In the genomic region with DNA sequence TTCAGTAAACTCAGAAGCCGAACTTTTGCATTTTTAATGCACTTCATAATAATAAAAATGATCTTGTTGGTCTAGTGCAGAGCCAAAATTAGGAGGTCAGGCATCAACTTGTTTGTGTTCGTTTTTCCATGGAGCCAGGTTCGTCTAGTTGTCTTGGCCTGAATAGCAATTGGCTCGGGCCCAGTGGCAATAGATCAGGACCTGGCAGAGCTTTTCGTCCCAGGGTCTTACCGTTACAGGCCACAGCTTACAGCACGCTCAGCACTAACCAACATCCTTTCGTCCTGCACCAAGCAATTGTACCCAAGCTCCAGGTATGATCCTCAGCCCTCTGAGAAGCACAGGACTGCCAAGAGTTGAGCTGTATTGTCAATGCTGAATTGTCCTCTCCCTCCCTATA, we compare ENCODE assay signal across 1 cellular context.
TF ChIP-seq lines count a peak whose summit lies in the region.

No MANE protein-coding gene starts in this region.

TF ChIP-seq in GM23338, 12 proteins besides CTCF, POLR2A, EP300 and RAD21 (continued from another document):
- TF ChIP-seq, protein P1, sequence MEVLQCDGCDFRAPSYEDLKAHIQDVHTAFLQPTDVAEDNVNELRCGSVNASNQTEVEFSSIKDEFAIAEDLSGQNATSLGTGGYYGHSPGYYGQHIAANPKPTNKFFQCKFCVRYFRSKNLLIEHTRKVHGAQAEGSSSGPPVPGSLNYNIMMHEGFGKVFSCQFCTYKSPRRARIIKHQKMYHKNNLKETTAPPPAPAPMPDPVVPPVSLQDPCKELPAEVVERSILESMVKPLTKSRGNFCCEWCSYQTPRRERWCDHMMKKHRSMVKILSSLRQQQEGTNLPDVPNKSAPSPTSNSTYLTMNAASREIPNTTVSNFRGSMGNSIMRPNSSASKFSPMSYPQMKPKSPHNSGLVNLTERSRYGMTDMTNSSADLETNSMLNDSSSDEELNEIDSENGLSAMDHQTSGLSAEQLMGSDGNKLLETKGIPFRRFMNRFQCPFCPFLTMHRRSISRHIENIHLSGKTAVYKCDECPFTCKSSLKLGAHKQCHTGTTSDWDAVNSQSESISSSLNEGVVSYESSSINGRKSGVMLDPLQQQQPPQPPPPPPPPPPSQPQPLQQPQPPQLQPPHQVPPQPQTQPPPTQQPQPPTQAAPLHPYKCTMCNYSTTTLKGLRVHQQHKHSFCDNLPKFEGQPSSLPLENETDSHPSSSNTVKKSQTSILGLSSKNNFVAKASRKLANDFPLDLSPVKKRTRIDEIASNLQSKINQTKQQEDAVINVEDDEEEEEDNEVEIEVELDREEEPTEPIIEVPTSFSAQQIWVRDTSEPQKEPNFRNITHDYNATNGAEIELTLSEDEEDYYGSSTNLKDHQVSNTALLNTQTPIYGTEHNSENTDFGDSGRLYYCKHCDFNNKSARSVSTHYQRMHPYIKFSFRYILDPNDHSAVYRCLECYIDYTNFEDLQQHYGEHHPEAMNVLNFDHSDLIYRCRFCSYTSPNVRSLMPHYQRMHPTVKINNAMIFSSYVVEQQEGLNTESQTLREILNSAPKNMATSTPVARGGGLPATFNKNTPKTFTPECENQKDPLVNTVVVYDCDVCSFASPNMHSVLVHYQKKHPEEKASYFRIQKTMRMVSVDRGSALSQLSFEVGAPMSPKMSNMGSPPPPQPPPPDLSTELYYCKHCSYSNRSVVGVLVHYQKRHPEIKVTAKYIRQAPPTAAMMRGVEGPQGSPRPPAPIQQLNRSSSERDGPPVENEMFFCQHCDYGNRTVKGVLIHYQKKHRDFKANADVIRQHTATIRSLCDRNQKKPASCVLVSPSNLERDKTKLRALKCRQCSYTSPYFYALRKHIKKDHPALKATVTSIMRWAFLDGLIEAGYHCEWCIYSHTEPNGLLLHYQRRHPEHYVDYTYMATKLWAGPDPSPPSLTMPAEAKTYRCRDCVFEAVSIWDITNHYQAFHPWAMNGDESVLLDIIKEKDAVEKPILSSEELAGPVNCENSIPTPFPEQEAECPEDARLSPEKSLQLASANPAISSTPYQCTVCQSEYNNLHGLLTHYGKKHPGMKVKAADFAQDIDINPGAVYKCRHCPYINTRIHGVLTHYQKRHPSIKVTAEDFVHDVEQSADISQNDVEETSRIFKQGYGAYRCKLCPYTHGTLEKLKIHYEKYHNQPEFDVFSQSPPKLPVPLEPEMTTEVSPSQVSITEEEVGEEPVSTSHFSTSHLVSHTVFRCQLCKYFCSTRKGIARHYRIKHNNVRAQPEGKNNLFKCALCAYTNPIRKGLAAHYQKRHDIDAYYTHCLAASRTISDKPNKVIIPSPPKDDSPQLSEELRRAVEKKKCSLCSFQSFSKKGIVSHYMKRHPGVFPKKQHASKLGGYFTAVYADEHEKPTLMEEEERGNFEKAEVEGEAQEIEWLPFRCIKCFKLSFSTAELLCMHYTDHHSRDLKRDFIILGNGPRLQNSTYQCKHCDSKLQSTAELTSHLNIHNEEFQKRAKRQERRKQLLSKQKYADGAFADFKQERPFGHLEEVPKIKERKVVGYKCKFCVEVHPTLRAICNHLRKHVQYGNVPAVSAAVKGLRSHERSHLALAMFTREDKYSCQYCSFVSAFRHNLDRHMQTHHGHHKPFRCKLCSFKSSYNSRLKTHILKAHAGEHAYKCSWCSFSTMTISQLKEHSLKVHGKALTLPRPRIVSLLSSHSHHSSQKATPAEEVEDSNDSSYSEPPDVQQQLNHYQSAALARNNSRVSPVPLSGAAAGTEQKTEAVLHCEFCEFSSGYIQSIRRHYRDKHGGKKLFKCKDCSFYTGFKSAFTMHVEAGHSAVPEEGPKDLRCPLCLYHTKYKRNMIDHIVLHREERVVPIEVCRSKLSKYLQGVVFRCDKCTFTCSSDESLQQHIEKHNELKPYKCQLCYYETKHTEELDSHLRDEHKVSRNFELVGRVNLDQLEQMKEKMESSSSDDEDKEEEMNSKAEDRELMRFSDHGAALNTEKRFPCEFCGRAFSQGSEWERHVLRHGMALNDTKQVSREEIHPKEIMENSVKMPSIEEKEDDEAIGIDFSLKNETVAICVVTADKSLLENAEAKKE (CRISPR knock-in tag; IDR thresholded peaks at IDR 0.05): no peak
